Comparison of ENCODE assay signal across 8 cellular contexts in the genomic region with DNA sequence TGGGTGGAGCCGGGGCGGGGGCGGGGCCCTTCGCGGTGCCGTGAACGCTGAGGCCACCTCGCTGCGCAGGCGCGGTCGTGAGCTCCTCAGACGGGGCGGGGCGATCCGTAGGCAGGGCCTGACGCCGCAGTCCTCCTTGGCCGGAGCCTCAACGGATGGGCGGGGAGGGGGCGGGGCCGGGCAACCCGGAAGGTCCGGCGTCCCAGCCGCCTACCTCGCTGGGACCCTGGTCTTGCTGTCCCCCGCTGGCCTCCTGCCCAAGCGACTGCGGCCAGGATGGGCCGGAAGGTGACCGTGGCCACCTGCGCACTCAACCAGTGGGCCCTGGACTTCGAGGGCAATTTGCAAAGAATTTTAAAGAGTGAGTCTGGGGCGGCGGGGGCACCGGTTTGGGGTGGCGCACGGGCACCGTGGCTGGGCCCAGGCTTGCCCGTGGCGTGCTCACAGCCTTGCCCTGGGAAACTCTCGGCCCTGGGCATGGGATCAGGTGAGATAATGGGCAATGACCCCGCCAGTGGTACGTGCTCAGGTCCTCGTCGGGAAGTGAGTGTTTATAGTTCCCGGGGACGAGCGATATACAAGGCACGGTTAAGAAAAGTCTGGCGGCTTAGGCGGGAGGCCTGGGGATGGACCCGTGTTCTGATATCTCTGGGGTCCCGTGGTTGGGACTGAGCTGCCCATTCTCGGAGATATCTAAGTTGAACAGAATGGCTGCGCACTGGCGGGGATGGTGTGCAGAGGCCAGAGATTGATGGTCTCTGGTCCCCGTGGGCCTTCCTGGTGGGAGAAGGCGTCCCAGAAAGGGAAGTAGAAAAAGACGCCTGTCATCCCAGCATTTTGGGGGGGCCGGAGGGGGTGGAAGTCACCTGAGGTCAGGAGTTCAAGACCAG. TPM values are rescaled to one million over a fixed set of nuclear protein-coding genes. Genes with fewer than 3 reads are reported as not detected.
DNase-seq lines count a peak whose midpoint lies in the region; ATAC-seq and TF ChIP-seq lines count a peak whose summit lies in the region.

A gene (plus strand): TSS at position 183 of the 890 bp plus-strand sequence. CDS start 94 bp downstream, at position 277.

- TF ChIP-seq CTCF in 22Rv1 (IDR thresholded peaks at IDR 0.05) (no peak), activated B cell treated with CpG ODN at 0.5 μM for 24 hours (IDR thresholded peaks at IDR 0.05) (no peak), cardiac fibroblast (IDR thresholded peaks at IDR 0.05; ENCODE audit: low read depth, low read length) (no peak), spleen (IDR thresholded peaks at IDR 0.05 in 8 of 11, conservative IDR thresholded peaks at IDR 0.05 in 3 of 11) (peak in 1 of 11 experiments; percentile 13)

- peak within 1 kb of the TSS; percentile 89 for H3K27ac Mint-ChIP-seq in activated B cell treated with CpG ODN at 0.5 μM for 24 hours

- no peaks in the 10 kb centered on the region for H3K9me3 Mint-ChIP-seq in activated B cell treated with CpG ODN at 0.5 μM for 24 hours

- H3K27ac ChIP-seq in 22Rv1: peak within 1 kb of the TSS; percentile 84
- peak within 1 kb of the TSS; percentile 86 to 97 (median 92) for H3K27ac ChIP-seq in spleen

- ATAC-seq in GM18868 (IDR thresholded peaks at IDR 0.05; ENCODE audit: unreplicated experiment) (peak; percentile 53), HG03135 (IDR thresholded peaks at IDR 0.05; ENCODE audit: unreplicated experiment) (peak; percentile 49), activated B cell treated with CpG ODN at 0.5 μM for 24 hours (ENCODE audit: low read depth) (peak; percentile 73)

- CTCF ChIA-PET in activated B cell treated with CpG ODN at 0.5 μM for 24 hours (lab: Charles Lee): no interaction called here

- H3K4me3 Mint-ChIP-seq in activated B cell treated with CpG ODN at 0.5 μM for 24 hours: peak within 1 kb of the TSS; percentile 89

- intact Hi-C loops in activated B cell treated with CpG ODN at 0.5 μM for 24 hours (cut with micrococcal nuclease) (loop anchor here (2.0 to 5.0 kb wide), 2 partner anchors 80 to 201 kb away; a partner anchor contains a TSS), spleen (cut with DNase I; ENCODE audit: low total_unique reads) (no loop called here)

- 1 to 2% (median 1%) methylated on average over 10 to 63 of the region's 63 CpGs for WGBS in spleen, 5 donors

- H3K36me3 ChIP-seq in spleen: peaks cover 0 to 37% (median 33%) of the 10 kb centered on the region in 6 donors

- POLR2A ChIA-PET in activated B cell treated with CpG ODN at 0.5 μM for 24 hours (lab: Charles Lee): interaction anchor here (0.7 to 1.7 kb wide), 8 partner anchors 9 to 545 kb away, joined by 3 to 6 read pairs (median 3); no protein-coding TSS in a partner anchor

- H3K4me3 ChIP-seq in cardiac fibroblast (replicated peaks in 1 of 2; ENCODE audit: low read depth in 2 of 2, low read length in 2 of 2) (peak within 1 kb of the TSS; percentile 92 to 93), spleen (peak within 1 kb of the TSS; percentile 88 to 94 (median 92))

- peaks cover 51% of the 10 kb centered on the region for H3K4me1 Mint-ChIP-seq in activated B cell treated with CpG ODN at 0.5 μM for 24 hours

- H3K27me3 Mint-ChIP-seq in activated B cell treated with CpG ODN at 0.5 μM for 24 hours: no peaks in the 10 kb centered on the region

- no peaks in the 10 kb centered on the region for H3K27me3 ChIP-seq in spleen (replicated peaks in 1 of 7)

- no peaks in the 10 kb centered on the region for H3K9me3 ChIP-seq in spleen

- peaks cover 44% of the 10 kb centered on the region for H3K36me3 Mint-ChIP-seq in activated B cell treated with CpG ODN at 0.5 μM for 24 hours (ENCODE audit: low read depth)

- peak in 1 of 3 donors; percentile 44 for TF ChIP-seq POLR2A in spleen (IDR thresholded peaks at IDR 0.05)

- DNase-seq in NCI-H345 (lab: John Stamatoyannopoulos, UW) (peak; percentile 98), activated B cell treated with CpG ODN at 0.5 μM for 24 hours (peak; percentile 90), cardiac fibroblast (ENCODE audit: low read depth in 2 of 2) (peak; percentile 93 to 96), inferior parietal cortex (ENCODE audit: extremely low spot score) (peak; percentile 89), spleen (peak; percentile 100)

- peaks cover 20 to 78% (median 54%) of the 10 kb centered on the region in 6 donors for H3K4me1 ChIP-seq in spleen

RNA-seq across cellular contexts. Expression of the gene that starts here (rescaled TPM):
- total RNA-seq in activated B cell treated with CpG ODN at 0.5 μM for 24 hours (127 and 146 TPM in 2 replicates), spleen (100 to 1,000 TPM in 6 of 7 donors, 10 to 100 TPM in 1; 89.6 to 137 (median 112) TPM)
- polyA plus RNA-seq in spleen: 100 to 1,000 TPM in 1 of 3 donors, 10 to 100 TPM in 2; 68.4 to 101 (median 74.4) TPM

Comparison
In these comparisons a context has a peak if more than half of its experiments do, and no peak if none do; other contexts are left out.
1. Peak in every context shown above with its lines: DNase-seq, ATAC-seq, H3K4me3 ChIP-seq and H3K27ac ChIP-seq.